24 cellular contexts compared by ENCODE assay signal in genomic region chr3:109384164-109384563, GRCh38. TPM values are rescaled to one million over a fixed set of nuclear protein-coding genes. Genes with fewer than 3 reads are reported as not detected.
A peak's percentile ranks its signal among the peaks of the same experiment; 100 is the strongest.
DNase-seq lines count a peak whose midpoint lies in the region; ATAC-seq, FAIRE-seq and TF ChIP-seq lines count a peak whose summit lies in the region.
"Had no signal": no experiment of that assay in that cellular context is flagged by ENCODE, and none has a peak within 500 bp of the region (broad histone marks: within the 10 kb centered on the region; RNA-seq: fewer than 3 reads in every experiment).

No MANE protein-coding gene starts in this region.

- H3K4me2 ChIP-seq in astrocyte (ENCODE audit: low read length) (no peak overlapping the region), mesenchymal stem cell (ENCODE audit: low read length, poor library complexity, severe bottlenecking) (no peak overlapping the region)
- H3K4me2 ChIP-seq: BLaER1, GM23338 had no signal

- no peak overlapping the region for H4K8ac ChIP-seq in mesenchymal stem cell (ENCODE audit: low read length)

- no peak overlapping the region for H3K18ac ChIP-seq in mesenchymal stem cell (ENCODE audit: low read depth in 1 of 2, low read length in 2 of 2)

- no peaks in the 10 kb centered on the region for H4K20me1 ChIP-seq in astrocyte (ENCODE audit: insufficient read depth, low read length)
- H4K20me1 ChIP-seq: BLaER1 had no signal

- no peak overlapping the region for H2BK15ac ChIP-seq in mesenchymal stem cell (ENCODE audit: low read depth, poor library complexity, severe bottlenecking)

- no peaks in the 10 kb centered on the region for H3K27me3 Mint-ChIP-seq in astrocyte (ENCODE audit: low read depth, unreplicated experiment)
- H3K27me3 Mint-ChIP-seq: B cell; CD4-positive, CD25-positive, alpha-beta regulatory T cell had no signal

- no peak overlapping the region for H2BK5ac ChIP-seq in mesenchymal stem cell (ENCODE audit: low read depth, low read length, poor library complexity, severe bottlenecking)

- no peak overlapping the region for H2BK12ac ChIP-seq in mesenchymal stem cell (ENCODE audit: low read length in 2 of 2)

- H3K9ac ChIP-seq in astrocyte (ENCODE audit: low read length): no peak overlapping the region
- no peak overlapping the region for H3K9ac ChIP-seq in mesenchymal stem cell (ENCODE audit: low read length)
- H3K9ac ChIP-seq: BLaER1 had no signal

- no peak overlapping the region for H3K27ac ChIP-seq in astrocyte (ENCODE audit: low read depth, low read length)
- peak overlapping the region; percentile 91 for H3K27ac ChIP-seq in mesenchymal stem cell (ENCODE audit: low read length, poor library complexity, severe bottlenecking)
- no peak overlapping the region for H3K27ac ChIP-seq in right atrium auricular region
- H3K27ac ChIP-seq: BLaER1, C4-2B had no signal

- WGBS in mesenchymal stem cell: no CpG with 5 or more reads among the region's 1 CpG

- H3K4me1 Mint-ChIP-seq in astrocyte (ENCODE audit: low read depth, unreplicated experiment): peaks cover 8% of the 10 kb centered on the region
- H3K4me1 Mint-ChIP-seq: B cell; CD4-positive, CD25-positive, alpha-beta regulatory T cell had no signal

- H3K9me3 ChIP-seq in astrocyte (ENCODE audit: insufficient read depth, low read depth, low read length) (no peaks in the 10 kb centered on the region), mesenchymal stem cell (ENCODE audit: control insufficient read depth, low read length) (no peaks in the 10 kb centered on the region), right atrium auricular region (no peaks in the 10 kb centered on the region)
- H3K9me3 ChIP-seq: BLaER1, Caco-2 had no signal

- no peak for ATAC-seq in GM18498 (IDR thresholded peaks at IDR 0.05; ENCODE audit: unreplicated experiment)
- ATAC-seq: CD8-positive, alpha-beta T cell; GM12878; GM23338; HCT116 had no signal

- H3K79me2 ChIP-seq in astrocyte (ENCODE audit: insufficient read depth, low read length): no peaks in the 10 kb centered on the region

- H3K14ac ChIP-seq in mesenchymal stem cell (ENCODE audit: low read length in 2 of 2): no peak overlapping the region

- H3K27ac Mint-ChIP-seq in astrocyte (ENCODE audit: unreplicated experiment): peak overlapping the region; percentile 90
- H3K27ac Mint-ChIP-seq: B cell; CD4-positive, CD25-positive, alpha-beta regulatory T cell; CD8-positive, alpha-beta T cell; GM23338; H9 had no signal

- no peaks in the 10 kb centered on the region for H3K27me3 ChIP-seq in astrocyte (ENCODE audit: insufficient read depth, low read length)
- no peaks in the 10 kb centered on the region for H3K27me3 ChIP-seq in kidney epithelial cell (ENCODE audit: control insufficient read depth, insufficient read depth, low read length)
- H3K27me3 ChIP-seq in mesenchymal stem cell (ENCODE audit: control insufficient read depth in 1 of 2, insufficient read depth in 1 of 2, low read length in 2 of 2): no peaks in the 10 kb centered on the region
- no peaks in the 10 kb centered on the region for H3K27me3 ChIP-seq in right atrium auricular region
- H3K27me3 ChIP-seq: BLaER1 had no signal

- no peak overlapping the region for H2AFZ ChIP-seq in astrocyte (ENCODE audit: low read depth, low read length)
- H2AFZ ChIP-seq in mesenchymal stem cell (ENCODE audit: low read depth, low read length): no peak overlapping the region
- H2AFZ ChIP-seq: GM23338 had no signal

- H3K4me3 ChIP-seq in astrocyte (ENCODE audit: insufficient read depth, low read depth, low read length) (no peak overlapping the region), kidney epithelial cell (ENCODE audit: low read depth, low read length) (no peak overlapping the region), mesenchymal stem cell (ENCODE audit: insufficient read depth in 1 of 2, low read depth in 1 of 2, low read length in 2 of 2) (no peak overlapping the region), right atrium auricular region (no peak overlapping the region)
- H3K4me3 ChIP-seq: BLaER1, GM12878, GM23338 had no signal

- H3K4ac ChIP-seq in mesenchymal stem cell (ENCODE audit: low read depth in 1 of 2, low read length in 2 of 2): no peak overlapping the region

- H3K9me3 Mint-ChIP-seq in astrocyte (ENCODE audit: unreplicated experiment): no peaks in the 10 kb centered on the region
- H3K9me3 Mint-ChIP-seq: CD8-positive, alpha-beta T cell; GM23338; H9 had no signal

- no peak overlapping the region for H3K23ac ChIP-seq in mesenchymal stem cell (ENCODE audit: low read length in 2 of 2)

- H3K4me1 ChIP-seq in astrocyte (ENCODE audit: insufficient read depth, low read length) (no peaks in the 10 kb centered on the region), mesenchymal stem cell (ENCODE audit: control insufficient read depth, insufficient read depth, low read depth, low read length) (peaks cover 10% of the 10 kb centered on the region), right atrium auricular region (no peaks in the 10 kb centered on the region)

- no peak for DNase-seq in astrocyte (ENCODE audit: low read depth)
- peak; percentile 25 for DNase-seq in kidney epithelial cell (ENCODE audit: low read depth)
- no peak for DNase-seq in mesenchymal stem cell
- no peak for DNase-seq in right atrium auricular region (ENCODE audit: low spot score)
- DNase-seq in NCI-H82 (lab: John Stamatoyannopoulos, UW): no peak
- DNase-seq: Caco-2; CD4-positive, CD25-positive, alpha-beta regulatory T cell; CD8-positive, alpha-beta T cell; DMS 273 treated with DMSO at 0.1 percent for 48 hours; DMS79; EL; GDM1; H9 had no signal

- no peaks in the 10 kb centered on the region for H3K79me1 ChIP-seq in mesenchymal stem cell (replicated peaks; ENCODE audit: low read length, poor library complexity, severe bottlenecking)

- H2AK5ac ChIP-seq in mesenchymal stem cell (ENCODE audit: low read length, severe bottlenecking): no peak overlapping the region

- TF ChIP-seq CTCF in astrocyte (IDR thresholded peaks at IDR 0.05; ENCODE audit: insufficient read depth, low read depth, low read length): no peak
- TF ChIP-seq CTCF in kidney epithelial cell (IDR thresholded peaks at IDR 0.05; ENCODE audit: insufficient read depth, low read length, poor library complexity, severe bottlenecking): no peak
- TF ChIP-seq CTCF in right atrium auricular region (IDR thresholded peaks at IDR 0.05): no peak

- H3K4me3 Mint-ChIP-seq in astrocyte (ENCODE audit: unreplicated experiment): no peak overlapping the region
- H3K4me3 Mint-ChIP-seq: B cell; CD4-positive, CD25-positive, alpha-beta regulatory T cell; CD8-positive, alpha-beta T cell; GM23338; H9 had no signal

- no peaks in the 10 kb centered on the region for H3K36me3 Mint-ChIP-seq in astrocyte (ENCODE audit: low read depth, unreplicated experiment)
- H3K36me3 Mint-ChIP-seq: CD4-positive, CD25-positive, alpha-beta regulatory T cell; CD8-positive, alpha-beta T cell had no signal

- H4K91ac ChIP-seq in mesenchymal stem cell (ENCODE audit: low read length): no peak overlapping the region

- no peak overlapping the region for H2BK120ac ChIP-seq in mesenchymal stem cell (ENCODE audit: low read depth, low read length)

- no peak for FAIRE-seq in astrocyte (lab: Jason Lieb, UNC)
- FAIRE-seq: D721Med, GM12878, GM18507 had no signal

- H3K36me3 ChIP-seq in astrocyte (ENCODE audit: insufficient read depth, low read length): no peaks in the 10 kb centered on the region
- H3K36me3 ChIP-seq in kidney epithelial cell (ENCODE audit: control insufficient read depth, insufficient read depth, low read length): no peaks in the 10 kb centered on the region
- no peaks in the 10 kb centered on the region for H3K36me3 ChIP-seq in mesenchymal stem cell (ENCODE audit: control insufficient read depth in 1 of 2, insufficient read depth in 2 of 2, low read depth in 1 of 2, low read length in 2 of 2)
- no peaks in the 10 kb centered on the region for H3K36me3 ChIP-seq in right atrium auricular region
- H3K36me3 ChIP-seq: BLaER1 had no signal

RNA-seq across cellular contexts. Expression of gene DPPA4, which starts 46.8 kb away (rescaled TPM):
- total RNA-seq in astrocyte: 81.5 and 83.0 TPM in 2 replicates
- total RNA-seq in kidney epithelial cell: not detected in 2 replicates
- 11.1 TPM for polyA plus RNA-seq in mesenchymal stem cell (2013, experiment 1 of 2)
- 10.2 TPM for polyA plus RNA-seq in mesenchymal stem cell (2013, experiment 2 of 2)
- not detected for total RNA-seq in right atrium auricular region
- total RNA-seq: A172, Caco-2 had no signal
- polyA plus RNA-seq: AG04450; CD4-positive, CD25-positive, alpha-beta regulatory T cell had no signal

Comparison
In these comparisons a context has a peak if more than half of its experiments do, and no peak if none do; other contexts are left out.
1. RNA of gene DPPA4, which starts 46.8 kb away (total RNA-seq): 81.5 to 83.0 TPM in astrocyte; not detected in kidney epithelial cell and not detected in right atrium auricular region; every median in the first group is over 10 times any median in the second.